14 cellular contexts compared by ENCODE assay signal in the genomic region with DNA sequence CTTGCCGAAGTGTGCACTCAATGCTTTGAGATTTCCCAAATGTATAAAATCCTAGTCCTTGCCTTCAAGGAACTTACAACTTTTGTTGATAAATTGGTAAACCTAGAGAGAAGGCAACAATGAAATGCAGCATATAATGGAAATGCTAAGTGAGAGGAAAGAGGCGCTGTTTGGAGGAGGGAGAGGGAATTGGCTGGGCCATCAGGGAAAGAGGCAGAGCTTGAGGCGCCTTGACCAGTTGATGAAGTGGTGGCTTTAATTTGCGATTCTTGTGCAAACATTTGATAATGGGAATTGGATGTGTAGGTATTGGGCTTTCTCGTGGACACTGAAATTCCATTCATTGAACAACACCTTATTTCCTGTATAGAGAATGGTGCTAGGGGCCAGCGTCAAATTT. TPM values are rescaled to one million over a fixed set of nuclear protein-coding genes. Genes with fewer than 3 reads are reported as not detected.
DNase-seq lines count a peak whose midpoint lies in the region; ATAC-seq and TF ChIP-seq lines count a peak whose summit lies in the region.
"Had no signal": no experiment of that assay in that cellular context is flagged by ENCODE, and none has a peak within 500 bp of the region (broad histone marks: within the 10 kb centered on the region; RNA-seq: fewer than 3 reads in every experiment).

No MANE protein-coding gene starts in this region.

- H3K9me3 ChIP-seq in CD4-positive, alpha-beta T cell (ENCODE audit: control insufficient read depth, low read length) = peaks cover 4% of the 10 kb centered on the region
- 0 out of 2 replicates have a peak, but pooled peaks cover 7% of the 10 kb centered on the region for H3K9me3 ChIP-seq in HUES48 (ENCODE audit: control insufficient read depth, insufficient read depth, low read length)
- H3K9me3 ChIP-seq in colonic mucosa = no peaks in the 10 kb centered on the region
- no peaks in the 10 kb centered on the region for H3K9me3 ChIP-seq in upper lobe of left lung
- H3K9me3 ChIP-seq: Peyer's patch, right atrium auricular region had no signal

- CTCF ChIA-PET in CD4-positive, alpha-beta T cell (lab: Charles Lee) = no interaction called here

- H3K27me3 Mint-ChIP-seq in CD4-positive, alpha-beta T cell = no peaks in the 10 kb centered on the region
- no peaks in the 10 kb centered on the region for H3K27me3 Mint-ChIP-seq in naive thymus-derived CD8-positive, alpha-beta T cell

- in situ Hi-C loops in GM13976 (cut with MboI; ENCODE audit: low sequenced_read_pairs, unreplicated experiment) = no loop called here

- H3K36me3 Mint-ChIP-seq in CD4-positive, alpha-beta T cell (ENCODE audit: low read depth) = peaks cover 19% of the 10 kb centered on the region
- no peaks in the 10 kb centered on the region for H3K36me3 Mint-ChIP-seq in naive thymus-derived CD8-positive, alpha-beta T cell

- H3K9me3 Mint-ChIP-seq in CD4-positive, alpha-beta T cell = peaks cover 9% of the 10 kb centered on the region
- H3K9me3 Mint-ChIP-seq in naive thymus-derived CD8-positive, alpha-beta T cell = peaks cover 0 to 10% (median 0%) of the 10 kb centered on the region in 9 donors

- POLR2A ChIA-PET in CD4-positive, alpha-beta T cell (lab: Charles Lee) = interaction anchor here (1.7 kb wide), 1 partner anchor 229 kb away, joined by 4 read pairs; a partner anchor contains a TSS
- POLR2A ChIA-PET in naive thymus-derived CD8-positive, alpha-beta T cell (lab: Charles Lee) = interaction anchor here (0.6 to 1.1 kb wide), 3 partner anchors 36 to 143 kb away, joined by 3 to 4 read pairs (median 3); no protein-coding TSS in a partner anchor

- H3K4me3 Mint-ChIP-seq in CD4-positive, alpha-beta T cell = peak overlapping the region; percentile 98
- peak overlapping the region; percentile 88 to 98 (median 92) for H3K4me3 Mint-ChIP-seq in naive thymus-derived CD8-positive, alpha-beta T cell

- no peak for TF ChIP-seq EP300 in upper lobe of left lung (IDR thresholded peaks at IDR 0.05)

- peak overlapping the region; percentile 94 for H3K4me3 ChIP-seq in HUES48 (ENCODE audit: low read depth, low read length)
- peak overlapping the region; percentile 46 for H3K4me3 ChIP-seq in colonic mucosa
- no peak overlapping the region for H3K4me3 ChIP-seq in upper lobe of left lung

- H3K36me3 ChIP-seq in HUES48 (ENCODE audit: control insufficient read depth, insufficient read depth, low read length) = no peaks in the 10 kb centered on the region
- H3K36me3 ChIP-seq in colonic mucosa = no peaks in the 10 kb centered on the region
- H3K36me3 ChIP-seq in upper lobe of left lung = no peaks in the 10 kb centered on the region
- H3K36me3 ChIP-seq: Peyer's patch, right atrium auricular region, WERI-Rb-1 had no signal

- H3K27ac ChIP-seq in CD4-positive, alpha-beta T cell (ENCODE audit: low read depth, low read length) = no peak overlapping the region
- H3K27ac ChIP-seq in HUES48 (ENCODE audit: low read depth, low read length) = peak overlapping the region; percentile 16
- no peak overlapping the region for H3K27ac ChIP-seq in colonic mucosa
- no peak overlapping the region for H3K27ac ChIP-seq in upper lobe of left lung
- H3K27ac ChIP-seq: WERI-Rb-1 had no signal

- 43 to 53% methylated on average over 6 of the region's 6 CpGs for WGBS in upper lobe of left lung, 2 donors

- H3K27me3 ChIP-seq in CD4-positive, alpha-beta T cell (ENCODE audit: control insufficient read depth, insufficient read depth, low read length) = no peaks in the 10 kb centered on the region
- H3K27me3 ChIP-seq in HUES48 (ENCODE audit: control insufficient read depth, insufficient read depth, low read length) (peaks cover 25% of the 10 kb centered on the region), colonic mucosa (no peaks in the 10 kb centered on the region), upper lobe of left lung (no peaks in the 10 kb centered on the region)
- H3K27me3 ChIP-seq: Peyer's patch, right atrium auricular region had no signal

- no peak for TF ChIP-seq CTCF in CD4-positive, alpha-beta T cell (IDR thresholded peaks at IDR 0.05)
- TF ChIP-seq CTCF in colonic mucosa (IDR thresholded peaks at IDR 0.05) (no peak), upper lobe of left lung (IDR thresholded peaks at IDR 0.05) (no peak), GM13976 (IDR thresholded peaks at IDR 0.05; ENCODE audit: borderline replicate concordance, control extremely low read depth, extremely low read depth, insufficient read depth, missing control alignments) (no peak)

- peak overlapping the region; percentile 84; the same call in 1 of the 2 replicates for H3K9ac ChIP-seq in HUES48 (ENCODE audit: low read depth, low read length)
- H3K9ac ChIP-seq in colonic mucosa (ENCODE audit: low read depth in 2 of 2, low read length in 2 of 2) = peak overlapping the region in 1 of 2 donors; percentile 19

- peaks cover 33% of the 10 kb centered on the region for H3K4me1 Mint-ChIP-seq in CD4-positive, alpha-beta T cell (ENCODE audit: low read depth)
- peaks cover 25 to 34% (median 30%) of the 10 kb centered on the region in 4 donors for H3K4me1 Mint-ChIP-seq in naive thymus-derived CD8-positive, alpha-beta T cell

- peaks cover 22% of the 10 kb centered on the region for H3K4me1 ChIP-seq in HUES48 (ENCODE audit: control insufficient read depth, insufficient read depth, low read length)
- peaks cover 5% of the 10 kb centered on the region for H3K4me1 ChIP-seq in colonic mucosa
- peaks cover 4 to 22% (median 11%) of the 10 kb centered on the region in 4 donors for H3K4me1 ChIP-seq in upper lobe of left lung

- peak overlapping the region; percentile 87 for H3K27ac Mint-ChIP-seq in CD4-positive, alpha-beta T cell
- H3K27ac Mint-ChIP-seq in naive thymus-derived CD8-positive, alpha-beta T cell = peak overlapping the region; percentile 63 to 96 (median 91)

- no peak for TF ChIP-seq POLR2A in upper lobe of left lung (IDR thresholded peaks at IDR 0.05)

- intact Hi-C loops in CD4-positive, alpha-beta T cell (cut with DNase I, micrococcal nuclease) = loop anchor here (10.0 kb wide), 5 partner anchors 231 to 1419 kb away; a partner anchor contains a TSS
- intact Hi-C loops in colonic mucosa (cut with DNase I) = loop anchor here (10.0 kb wide), 1 partner anchor 459 kb away; no protein-coding TSS in a partner anchor

- no peak for DNase-seq in CD4-positive, alpha-beta T cell
- DNase-seq in colonic mucosa = no peak
- no peak for DNase-seq in naive thymus-derived CD8-positive, alpha-beta T cell
- DNase-seq in NK-92 (lab: John Stamatoyannopoulos, UW; ENCODE audit: unreplicated experiment) = no peak
- no peak for DNase-seq in upper lobe of left lung
- no peak for DNase-seq in GM13976 (ENCODE audit: low spot score)
- DNase-seq in NCI-H446 treated with DMSO at 0.1 percent for 48 hours (lab: John Stamatoyannopoulos, UW) = no peak
- DNase-seq: amniotic stem cell, left ventricle myocardium superior, NCI-H2029 treated with DMSO at 0.1 percent for 48 hours had no signal

- no peak for ATAC-seq in CD4-positive, alpha-beta T cell (ENCODE audit: poor library complexity)
- ATAC-seq in naive thymus-derived CD8-positive, alpha-beta T cell = no peak
- no peak for ATAC-seq in upper lobe of left lung (ENCODE audit: low FRiP score in 2 of 2)

RNA-seq across cellular contexts. Expression of a gene that starts 1.9 kb away (rescaled TPM):
- total RNA-seq in CD4-positive, alpha-beta T cell = 10 to 100 TPM; 23.8 to 23.9 TPM
- total RNA-seq in colonic mucosa (10 to 100 TPM; 44.3 to 48.6 TPM), upper lobe of left lung (10 to 100 TPM; 17.6 to 48.9 (median 32.9) TPM)
- 10 to 100 TPM; 47.8 to 49.3 TPM for total RNA-seq in naive thymus-derived CD8-positive, alpha-beta T cell
- polyA plus RNA-seq in naive thymus-derived CD8-positive, alpha-beta T cell = 1 to 10 TPM; 5.6 to 6.1 (median 5.7) TPM

Comparison
In these comparisons a context has a peak if more than half of its experiments do, and no peak if none do; other contexts are left out.
1. H3K4me3 ChIP-seq: peak in HUES48 (single experiment) and colonic mucosa (single experiment); none in upper lobe of left lung (0 of 4).